Comparison of ENCODE assay signal across 8 cellular contexts in genomic region chr10:92848441-92849233, GRCh38. TPM values are rescaled to one million over a fixed set of nuclear protein-coding genes. Genes with fewer than 3 reads are reported as not detected.
DNase-seq lines count a peak whose midpoint lies in the region; TF ChIP-seq lines count a peak whose summit lies in the region.

Gene EXOC6, plus strand, starts transcription at chr10:92848520. Its CDS starts 14 bp downstream, at chr10:92848534.

- H3K27me3 ChIP-seq in PC-9 (ENCODE audit: insufficient read depth, low read depth) (no peaks in the 10 kb centered on the region), esophagus (ENCODE audit: control insufficient read depth in 1 of 2, insufficient read depth in 2 of 2, low read length in 2 of 2) (no peaks in the 10 kb centered on the region), muscle layer of colon (ENCODE audit: control insufficient read depth in 1 of 2, insufficient read depth in 2 of 2, low read length in 2 of 2) (no peaks in the 10 kb centered on the region)

- peaks cover 19% of the 10 kb centered on the region; the same call in 1 of the 2 replicates for H3F3A ChIP-seq in PC-9 (ENCODE audit: insufficient read depth, low read depth)

- no peaks in the 10 kb centered on the region for H4K20me1 ChIP-seq in PC-9 (ENCODE audit: insufficient read depth)

- no peaks in the 10 kb centered on the region for H3K9me3 Mint-ChIP-seq in activated T-cell treated with anti-CD3 and anti-CD28 coated beads, Interleukin-2, amount 50 U/mL, for 24 hours

- peak within 1 kb of the TSS; percentile 59 for H3K27ac ChIP-seq in PC-9
- H3K27ac ChIP-seq in esophagus (ENCODE audit: low read depth in 2 of 2, low read length in 1 of 2) = peak within 1 kb of the TSS; percentile 68 to 86
- H3K27ac ChIP-seq in muscle layer of colon (ENCODE audit: low read depth, low read length) = peak within 1 kb of the TSS; percentile 72

- peak within 1 kb of the TSS; percentile 83 for H3K4me3 Mint-ChIP-seq in activated T-cell treated with anti-CD3 and anti-CD28 coated beads, Interleukin-2, amount 50 U/mL, for 24 hours

- peak within 1 kb of the TSS; percentile 96 for H3K4me2 ChIP-seq in PC-9

- H3K27ac Mint-ChIP-seq in activated T-cell treated with anti-CD3 and anti-CD28 coated beads, Interleukin-2, amount 50 U/mL, for 24 hours = peak within 1 kb of the TSS; percentile 90

- H3K4me1 Mint-ChIP-seq in activated T-cell treated with anti-CD3 and anti-CD28 coated beads, Interleukin-2, amount 50 U/mL, for 24 hours (ENCODE audit: low read depth) = peaks cover 41% of the 10 kb centered on the region

- no peak for TF ChIP-seq CTCF in GM20000 (IDR thresholded peaks at IDR 0.05; ENCODE audit: extremely low read depth, missing control alignments)
- no peak for TF ChIP-seq CTCF in PC-9 (conservative IDR thresholded peaks at IDR 0.05)

- POLR2A ChIA-PET in PC-9 (lab: Charles Lee; ENCODE audit: unreplicated experiment) = interaction anchor here (0.6 to 0.7 kb wide), 4 partner anchors 158 to 1598 kb away, joined by 3 to 4 read pairs (median 3); no protein-coding TSS in a partner anchor

- H3K9me2 ChIP-seq in PC-9 (ENCODE audit: insufficient read depth) = no peaks in the 10 kb centered on the region

- no TSS peak for BruUV-seq in PC-9 (replicated peaks; lab: Mats Ljungman, UMichigan)

- no peak within 1 kb of the TSS for H3K9ac ChIP-seq in muscle layer of colon (ENCODE audit: low read length)

- CTCF ChIA-PET in PC-9 (lab: Charles Lee) = interaction anchor here (0.6 to 1.2 kb wide), 3 partner anchors 159 to 1334 kb away, joined by 3 to 18 read pairs (median 4); partner anchors contain the start of gene HHEX

- DNase-seq in DMS 273 (lab: John Stamatoyannopoulos, UW; ENCODE audit: unreplicated experiment) = peak; percentile 92
- peak; percentile 95 for DNase-seq in GM20000 (ENCODE audit: low spot score)
- DNase-seq in HT-29 (ENCODE audit: low spot score) = peak; percentile 81
- DNase-seq in PC-9 = peak; percentile 41 to 67
- peak; percentile 91 for DNase-seq in activated T-cell treated with anti-CD3 and anti-CD28 coated beads, Interleukin-2, amount 50 U/mL, for 24 hours
- peak; percentile 64 to 70 for DNase-seq in stimulated activated CD8-positive, alpha-beta memory T cell treated with anti-CD3 and anti-CD28 coated beads, Interleukin-7, amount 100 ng/mL, for 1 hour (ENCODE audit: low read depth in 2 of 2)

- intact Hi-C loops in PC-9 (cut with micrococcal nuclease; ENCODE audit: unreplicated experiment) = no loop called here

- H3K36me3 Mint-ChIP-seq in activated T-cell treated with anti-CD3 and anti-CD28 coated beads, Interleukin-2, amount 50 U/mL, for 24 hours (ENCODE audit: low read depth) = peaks cover 8% of the 10 kb centered on the region

- H3K9me3 ChIP-seq in PC-9 (ENCODE audit: insufficient read depth, low read depth) = no peaks in the 10 kb centered on the region
- no peaks in the 10 kb centered on the region for H3K9me3 ChIP-seq in esophagus (ENCODE audit: control insufficient read depth in 2 of 2, insufficient read depth in 1 of 2, low read depth in 1 of 2, low read length in 1 of 2)
- H3K9me3 ChIP-seq in muscle layer of colon (ENCODE audit: low read length) = no peaks in the 10 kb centered on the region

- H2AFZ ChIP-seq in PC-9 = peak within 1 kb of the TSS; percentile 86

- H3K4me1 ChIP-seq in PC-9 (replicated peaks; ENCODE audit: insufficient read depth) = peaks cover 19% of the 10 kb centered on the region
- H3K4me1 ChIP-seq in esophagus (ENCODE audit: control insufficient read depth in 2 of 2, insufficient read depth in 2 of 2, low read length in 1 of 2) = peaks cover 0 to 2% of the 10 kb centered on the region in 2 donors
- peaks cover 13% of the 10 kb centered on the region for H3K4me1 ChIP-seq in muscle layer of colon (ENCODE audit: insufficient read depth, low read length)

- 1 to 2% methylated on average over 89 to 103 of the region's 103 CpGs for WGBS in esophagus, 2 donors

- no peaks in the 10 kb centered on the region for H3K36me3 ChIP-seq in PC-9 (ENCODE audit: low read depth)
- H3K36me3 ChIP-seq in esophagus (ENCODE audit: control insufficient read depth in 2 of 2, insufficient read depth in 2 of 2, low read length in 1 of 2) = no peaks in the 10 kb centered on the region
- H3K36me3 ChIP-seq in muscle layer of colon (ENCODE audit: insufficient read depth, low read length) = no peaks in the 10 kb centered on the region

- H3K27me3 Mint-ChIP-seq in activated T-cell treated with anti-CD3 and anti-CD28 coated beads, Interleukin-2, amount 50 U/mL, for 24 hours = no peaks in the 10 kb centered on the region

- peaks cover 10% of the 10 kb centered on the region; the same call in 1 of the 2 replicates for H3K79me2 ChIP-seq in PC-9 (ENCODE audit: low read depth)

- H3K4me3 ChIP-seq in PC-9 = peak within 1 kb of the TSS; percentile 83
- peak within 1 kb of the TSS; percentile 88 to 90 for H3K4me3 ChIP-seq in esophagus (ENCODE audit: low read depth in 1 of 2, low read length in 2 of 2)
- H3K4me3 ChIP-seq in muscle layer of colon (ENCODE audit: low read depth in 1 of 2, low read length in 2 of 2) = peak within 1 kb of the TSS; percentile 73 to 100

RNA-seq across cellular contexts. Expression of gene EXOC6, which starts in this region (rescaled TPM):
- total RNA-seq in HT-29 (2014; rRNA removed; shearing (Covaris generic)) = 10.7 and 27.5 TPM in 2 replicates
- total RNA-seq in PC-9 (2021) = 9.3 and 12.5 TPM in 2 replicates
- polyA plus RNA-seq in esophagus = 1 to 10 TPM; 1.4 to 2.0 TPM

Comparison
In these comparisons a context has a peak if more than half of its experiments do, and no peak if none do; other contexts are left out.
1. Peak in every context shown above with its lines: DNase-seq, H3K4me3 ChIP-seq and H3K27ac ChIP-seq.